In genomic region chr20:25567286-25567685, GRCh38 we compare ENCODE assay signal across 2 cellular contexts.
TF ChIP-seq lines count a peak whose summit lies in the region.

No MANE protein-coding gene starts in this region.

TF ChIP-seq in GM23338, 12 proteins besides CTCF, POLR2A, EP300 and RAD21 (continued from another document):
- TF ChIP-seq REST (IDR thresholded peaks at IDR 0.05; ENCODE audit: unreplicated experiment) (no peak), ETS1 (IDR thresholded peaks at IDR 0.05) (no peak), EZH2phosphoT487 (IDR thresholded peaks at IDR 0.05; ENCODE audit: unreplicated experiment) (no peak), ZNF114 (CRISPR knock-in tag; IDR thresholded peaks at IDR 0.05) (no peak), CREB1 (CRISPR knock-in tag; IDR thresholded peaks at IDR 0.05; ENCODE audit: low read depth) (no peak), ZNF331 (CRISPR knock-in tag; IDR thresholded peaks at IDR 0.05; ENCODE audit: low read depth) (no peak)

TF ChIP-seq in WTC11, 78 proteins besides CTCF, POLR2A, EP300 and RAD21 (continued from another document):
- TF ChIP-seq NR1H2 (CRISPR knock-in tag; IDR thresholded peaks at IDR 0.05): no peak
- no peak for TF ChIP-seq ESRRA (CRISPR knock-in tag; IDR thresholded peaks at IDR 0.05; ENCODE audit: borderline replicate concordance)
- no peak for TF ChIP-seq AFF4 (CRISPR knock-in tag; IDR thresholded peaks at IDR 0.05; ENCODE audit: borderline replicate concordance)
- TF ChIP-seq, protein P1, sequence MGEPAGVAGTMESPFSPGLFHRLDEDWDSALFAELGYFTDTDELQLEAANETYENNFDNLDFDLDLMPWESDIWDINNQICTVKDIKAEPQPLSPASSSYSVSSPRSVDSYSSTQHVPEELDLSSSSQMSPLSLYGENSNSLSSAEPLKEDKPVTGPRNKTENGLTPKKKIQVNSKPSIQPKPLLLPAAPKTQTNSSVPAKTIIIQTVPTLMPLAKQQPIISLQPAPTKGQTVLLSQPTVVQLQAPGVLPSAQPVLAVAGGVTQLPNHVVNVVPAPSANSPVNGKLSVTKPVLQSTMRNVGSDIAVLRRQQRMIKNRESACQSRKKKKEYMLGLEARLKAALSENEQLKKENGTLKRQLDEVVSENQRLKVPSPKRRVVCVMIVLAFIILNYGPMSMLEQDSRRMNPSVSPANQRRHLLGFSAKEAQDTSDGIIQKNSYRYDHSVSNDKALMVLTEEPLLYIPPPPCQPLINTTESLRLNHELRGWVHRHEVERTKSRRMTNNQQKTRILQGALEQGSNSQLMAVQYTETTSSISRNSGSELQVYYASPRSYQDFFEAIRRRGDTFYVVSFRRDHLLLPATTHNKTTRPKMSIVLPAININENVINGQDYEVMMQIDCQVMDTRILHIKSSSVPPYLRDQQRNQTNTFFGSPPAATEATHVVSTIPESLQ (CRISPR knock-in tag; IDR thresholded peaks at IDR 0.05): no peak
- TF ChIP-seq KAT7 (CRISPR knock-in tag; IDR thresholded peaks at IDR 0.05; ENCODE audit: borderline replicate concordance): no peak
- TF ChIP-seq ZNF425 (CRISPR knock-in tag; conservative IDR thresholded peaks at IDR 0.05): no peak
- no peak for TF ChIP-seq CDX4 (CRISPR knock-in tag; IDR thresholded peaks at IDR 0.05; ENCODE audit: borderline replicate concordance)
- TF ChIP-seq, protein P2, sequence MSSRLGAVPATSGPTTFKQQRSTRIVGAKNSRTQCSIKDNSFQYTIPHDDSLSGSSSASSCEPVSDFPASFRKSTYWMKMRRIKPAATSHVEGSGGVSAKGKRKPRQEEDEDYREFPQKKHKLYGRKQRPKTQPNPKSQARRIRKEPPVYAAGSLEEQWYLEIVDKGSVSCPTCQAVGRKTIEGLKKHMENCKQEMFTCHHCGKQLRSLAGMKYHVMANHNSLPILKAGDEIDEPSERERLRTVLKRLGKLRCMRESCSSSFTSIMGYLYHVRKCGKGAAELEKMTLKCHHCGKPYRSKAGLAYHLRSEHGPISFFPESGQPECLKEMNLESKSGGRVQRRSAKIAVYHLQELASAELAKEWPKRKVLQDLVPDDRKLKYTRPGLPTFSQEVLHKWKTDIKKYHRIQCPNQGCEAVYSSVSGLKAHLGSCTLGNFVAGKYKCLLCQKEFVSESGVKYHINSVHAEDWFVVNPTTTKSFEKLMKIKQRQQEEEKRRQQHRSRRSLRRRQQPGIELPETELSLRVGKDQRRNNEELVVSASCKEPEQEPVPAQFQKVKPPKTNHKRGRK (CRISPR knock-in tag; IDR thresholded peaks at IDR 0.05; ENCODE audit: borderline replicate concordance): no peak
